In the genomic region with DNA sequence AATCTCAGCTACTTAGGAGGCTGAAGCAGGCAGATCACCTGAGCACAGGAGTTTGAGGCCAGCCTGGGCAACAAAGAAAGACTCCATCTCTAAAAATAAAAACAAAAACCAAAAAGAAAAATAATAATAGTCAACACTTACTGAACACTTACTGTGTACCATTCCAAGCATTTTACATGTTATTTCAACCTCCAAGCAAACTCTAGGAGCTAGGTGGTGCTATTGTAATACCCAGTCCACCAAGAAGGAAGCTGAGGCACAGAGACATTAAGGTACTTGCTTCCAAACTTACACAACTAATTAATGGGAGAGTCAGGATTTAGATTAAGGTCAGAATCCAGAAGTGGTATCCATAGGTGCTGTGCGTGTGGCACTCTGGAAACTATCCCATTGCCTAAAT, we compare ENCODE assay signal across 11 cellular contexts. TPM values are rescaled to one million over a fixed set of nuclear protein-coding genes. Genes with fewer than 3 reads are reported as not detected.
A peak's percentile ranks its signal among the peaks of the same experiment; 100 is the strongest.
DNase-seq lines count a peak whose midpoint lies in the region; ATAC-seq and TF ChIP-seq lines count a peak whose summit lies in the region.
"Had no signal": no experiment of that assay in that cellular context is flagged by ENCODE, and none has a peak within 500 bp of the region (broad histone marks: within the 10 kb centered on the region; RNA-seq: fewer than 3 reads in every experiment).

No MANE protein-coding gene starts in this region.

- in situ Hi-C loops in Caki2 (cut with HindIII; ENCODE audit: low pct_unique_long_range_greater_than_20kb, low sequenced_read_pairs), result no loop called here

- H3K27ac Mint-ChIP-seq in HFFc6, result no peak overlapping the region
- H3K27ac Mint-ChIP-seq in effector memory CD8-positive, alpha-beta T cell, result no peak overlapping the region
- H3K27ac Mint-ChIP-seq: activated naive CD4-positive, alpha-beta T cell treated with anti-CD3 and anti-CD28 coated beads, Interleukin-2, amount 50 U/mL, for 72 hours had no signal

- 54% methylated on average over 1 of the region's 1 CpG for WGBS in right lobe of liver (ENCODE audit: insufficient coverage, low coverage, low lambda C conversion rate, missing lambda C conversion rate)

- peak overlapping the region; percentile 59 for H3K9ac ChIP-seq in adipocyte (ENCODE audit: low read length)

- no peak overlapping the region for H3K4me3 Mint-ChIP-seq in HFFc6
- no peak overlapping the region for H3K4me3 Mint-ChIP-seq in effector memory CD8-positive, alpha-beta T cell

- no peak overlapping the region for H3K27ac ChIP-seq in right lobe of liver

- no peaks in the 10 kb centered on the region for H3K36me3 Mint-ChIP-seq in HFFc6 (ENCODE audit: low read depth)
- H3K36me3 Mint-ChIP-seq in effector memory CD8-positive, alpha-beta T cell (ENCODE audit: insufficient read depth), result no peaks in the 10 kb centered on the region
- H3K36me3 Mint-ChIP-seq: activated naive CD4-positive, alpha-beta T cell treated with anti-CD3 and anti-CD28 coated beads, Interleukin-2, amount 50 U/mL, for 72 hours had no signal

- H3K36me3 ChIP-seq in adipocyte (ENCODE audit: control insufficient read depth, insufficient read depth, low read length, severe bottlenecking), result no peaks in the 10 kb centered on the region
- H3K36me3 ChIP-seq in right lobe of liver, result no peaks in the 10 kb centered on the region

- H3K9me3 ChIP-seq in adipocyte (ENCODE audit: control insufficient read depth, low read length), result no peaks in the 10 kb centered on the region
- H3K9me3 ChIP-seq in right lobe of liver, result no peaks in the 10 kb centered on the region

- DNase-seq in Caki2 (ENCODE audit: low read depth), result peak; percentile 33
- DNase-seq in HFFc6, result peak; percentile 41
- peak; percentile 62 for DNase-seq in adipocyte (ENCODE audit: low read depth)
- DNase-seq in right lobe of liver, result no peak
- no peak for DNase-seq in effector memory CD8-positive, alpha-beta T cell
- DNase-seq in midbrain (lab: John Stamatoyannopoulos, UW), result no peak
- DNase-seq in NCI-H1694 treated with DMSO at 0.1 percent for 48 hours (lab: John Stamatoyannopoulos, UW), result no peak
- DNase-seq: NCI-H2029 had no signal

- no peaks in the 10 kb centered on the region; the same call in none of the 2 replicates for H3K27me3 Mint-ChIP-seq in HFFc6 (ENCODE audit: insufficient read depth)
- H3K27me3 Mint-ChIP-seq in effector memory CD8-positive, alpha-beta T cell, result no peaks in the 10 kb centered on the region

- peaks cover 17% of the 10 kb centered on the region for H3K4me1 ChIP-seq in adipocyte (ENCODE audit: control insufficient read depth, insufficient read depth, low read length)
- no peaks in the 10 kb centered on the region for H3K4me1 ChIP-seq in right lobe of liver

- intact Hi-C loops in right lobe of liver (cut with DNase I), result loop anchor here (10.0 kb wide), 1 partner anchor 103 kb away; no protein-coding TSS in a partner anchor

- H3K27me3 ChIP-seq in adipocyte (replicated peaks; ENCODE audit: control insufficient read depth, insufficient read depth, low read length) (no peaks in the 10 kb centered on the region), right lobe of liver (no peaks in the 10 kb centered on the region)

- H3K4me3 ChIP-seq in adipocyte (ENCODE audit: low read length) (no peak overlapping the region), right lobe of liver (no peak overlapping the region)

- peak; percentile 39 to 61 (median 44) for ATAC-seq in right lobe of liver
- ATAC-seq in effector memory CD8-positive, alpha-beta T cell (replicated peaks), result no peak
- no peak for ATAC-seq in GM18511 (IDR thresholded peaks at IDR 0.05; ENCODE audit: unreplicated experiment)

- TF ChIP-seq CTCF in HFFc6 (IDR thresholded peaks at IDR 0.05), result peak; percentile 76
- peak; percentile 23 to 44 (median 31) for TF ChIP-seq CTCF in right lobe of liver (IDR thresholded peaks at IDR 0.05)

- no peak for TF ChIP-seq POLR2A in right lobe of liver (IDR thresholded peaks at IDR 0.05)

- H3K9me3 Mint-ChIP-seq in HFFc6, result no peaks in the 10 kb centered on the region
- no peaks in the 10 kb centered on the region for H3K9me3 Mint-ChIP-seq in effector memory CD8-positive, alpha-beta T cell
- H3K9me3 Mint-ChIP-seq: activated naive CD4-positive, alpha-beta T cell treated with anti-CD3 and anti-CD28 coated beads, Interleukin-2, amount 50 U/mL, for 72 hours had no signal

- H3K4me1 Mint-ChIP-seq in HFFc6 (ENCODE audit: low read depth), result peaks cover 15% of the 10 kb centered on the region
- no peaks in the 10 kb centered on the region for H3K4me1 Mint-ChIP-seq in effector memory CD8-positive, alpha-beta T cell (ENCODE audit: low read depth in 2 of 2)

RNA-seq across cellular contexts. Expression of a gene that starts 13.7 kb away (rescaled TPM):
- not detected in 2 replicates for total RNA-seq in Caki2 (2014; rRNA removed; shearing (Covaris generic); ENCODE audit: low replicate concordance)
- not detected for total RNA-seq in HFFc6 (2021; fragmentation: NEBNext Ultra II Directional; extraction: Animal tissue kit (Norgen Biotek cat#: 25700))
- not detected for total RNA-seq in right lobe of liver
- total RNA-seq: activated naive CD4-positive, alpha-beta T cell treated with anti-CD3 and anti-CD28 coated beads, Interleukin-2, amount 50 U/mL, for 72 hours; posterior vena cava had no signal

RNA-seq across cellular contexts. Expression of a gene that starts 59.8 kb away (rescaled TPM):
- 7.5 and 19.8 TPM in 2 replicates for total RNA-seq in Caki2 (2014; rRNA removed; shearing (Covaris generic); ENCODE audit: low replicate concordance)
- 10 to 100 TPM; 22.2 to 31.6 (median 27.5) TPM for total RNA-seq in HFFc6 (2021; fragmentation: NEBNext Ultra II Directional; extraction: Animal tissue kit (Norgen Biotek cat#: 25700))
- 10 to 100 TPM; 12.7 to 38.1 (median 18.5) TPM for total RNA-seq in right lobe of liver

Comparison
In these comparisons a context has a peak if more than half of its experiments do, and no peak if none do; other contexts are left out.
1. DNase-seq: peak in Caki2 (single experiment), HFFc6 (single experiment) and adipocyte (single experiment); none in right lobe of liver (0 of 3), effector memory CD8-positive, alpha-beta T cell (0 of 3), midbrain (single experiment) and NCI-H1694 treated with DMSO at 0.1 percent for 48 hours (single experiment).
2. ATAC-seq: peak in right lobe of liver (4 of 4); none in effector memory CD8-positive, alpha-beta T cell (single experiment) and GM18511 (single experiment).